15 cellular contexts compared by ENCODE assay signal in the genomic region with DNA sequence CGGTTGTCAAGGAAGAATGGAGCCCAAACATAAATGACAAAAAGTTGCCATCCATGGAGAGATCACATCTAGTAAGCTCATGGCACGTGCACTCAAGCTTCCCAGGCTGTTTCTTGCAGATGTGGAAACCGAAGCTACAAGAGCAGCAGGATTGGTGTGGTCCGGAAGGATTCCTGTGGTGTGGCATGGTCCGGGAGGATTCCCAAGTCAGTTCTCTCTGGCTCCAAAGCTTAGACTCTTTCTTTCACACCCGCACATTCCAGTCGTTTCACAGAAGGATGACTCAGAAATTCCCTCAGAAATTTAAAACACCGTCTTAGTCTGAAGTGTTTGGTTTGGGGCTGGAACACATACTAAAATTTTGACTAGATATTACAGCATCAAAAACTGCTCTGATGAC.
DNase-seq lines count a peak whose midpoint lies in the region; ATAC-seq, FAIRE-seq and TF ChIP-seq lines count a peak whose summit lies in the region.
"Had no signal": no experiment of that assay in that cellular context is flagged by ENCODE, and none has a peak within 500 bp of the region (broad histone marks: within the 10 kb centered on the region; RNA-seq: fewer than 3 reads in every experiment).

No MANE protein-coding gene starts in this region.

- H3K4me1 ChIP-seq in K562 (replicated peaks in 1 of 2; ENCODE audit: control insufficient read depth in 2 of 2, insufficient read depth in 2 of 2, low read length in 2 of 2) (peaks cover 8 to 40% of the 10 kb centered on the region in 2 experiments; a peak in 4 of 5 replicates), keratinocyte (ENCODE audit: control insufficient read depth, extremely low read depth, insufficient read depth, low read length) (peaks cover 42% of the 10 kb centered on the region), aorta (ENCODE audit: control insufficient read depth in 1 of 2, insufficient read depth in 2 of 2, low read length in 2 of 2) (peaks cover 0 to 2% of the 10 kb centered on the region in 2 donors), right atrium auricular region (no peaks in the 10 kb centered on the region)

- TF ChIP-seq EP300 in K562 (IDR thresholded peaks at IDR 0.05; ENCODE audit: low read length), result no peak

- peaks cover 9% of the 10 kb centered on the region for H3K27me3 Mint-ChIP-seq in activated T-helper 1 cell treated with anti-CD3 and anti-CD28 coated beads, Interleukin-12 subunit alpha, Interleukin-12 subunit beta, Interleukin-2, Interleukin-4 antibody, amounts not matched to agents 30 ng/mL and 10 ng/mL and 1 ng/mL, durations not matched to agents 14 hours and 24 hours and 36 hours (ENCODE audit: insufficient read depth)

- no peaks in the 10 kb centered on the region for H3K9me1 ChIP-seq in K562 (ENCODE audit: control insufficient read depth, insufficient read depth, low read length)
- H3K9me1 ChIP-seq in keratinocyte (ENCODE audit: control insufficient read depth, extremely low read depth, insufficient read depth, low read length), result no peaks in the 10 kb centered on the region

- H3K9ac ChIP-seq in K562 (ENCODE audit: insufficient read depth in 1 of 2, low read depth in 2 of 2, low read length in 2 of 2) (no peak overlapping the region; a peak in 1 of 4 replicates), keratinocyte (ENCODE audit: control insufficient read depth, extremely low read depth, insufficient read depth, low read length) (no peak overlapping the region)

- H3K4me3 ChIP-seq in K562 (no peak overlapping the region), keratinocyte (ENCODE audit: control insufficient read depth in 2 of 3, extremely low read depth in 1 of 3, insufficient read depth in 2 of 3, low read depth in 1 of 3, low read length in 3 of 3) (no peak overlapping the region), aorta (ENCODE audit: low read length in 2 of 2) (no peak overlapping the region), right atrium auricular region (no peak overlapping the region)
- H3K4me3 ChIP-seq: GM12878, transverse colon had no signal

- no peak for TF ChIP-seq RAD21 in K562 (CRISPR knock-in tag; conservative IDR thresholded peaks at IDR 0.05 in 1 of 2, IDR thresholded peaks at IDR 0.05 in 1 of 2)

- no peaks in the 10 kb centered on the region for H4K20me1 ChIP-seq in K562 (replicated peaks; ENCODE audit: control insufficient read depth, insufficient read depth, low read length)
- no peaks in the 10 kb centered on the region for H4K20me1 ChIP-seq in keratinocyte (ENCODE audit: control insufficient read depth, extremely low read depth, insufficient read depth, low read length)

- in situ Hi-C loops in K562 (cut with MboI), result no loop called here

- no peak for DNase-seq in left cardiac atrium
- DNase-seq in left ventricle myocardium superior, result no peak
- DNase-seq in K562 (ENCODE audit: extremely low read depth in 1 of 4, low spot score in 3 of 4), result peak in 1 of 4 experiments; percentile 26
- peak; percentile 95 for DNase-seq in keratinocyte (ENCODE audit: low read depth, low spot score)
- DNase-seq in aorta, result peak in 1 of 2 donors; percentile 57
- DNase-seq in activated T-helper 1 cell treated with anti-CD3 and anti-CD28 coated beads, Interleukin-12 subunit alpha, Interleukin-12 subunit beta, Interleukin-2, Interleukin-4 antibody, amounts not matched to agents 30 ng/mL and 10 ng/mL and 1 ng/mL, durations not matched to agents 14 hours and 24 hours and 36 hours (ENCODE audit: low spot score), result no peak
- no peak for DNase-seq in right atrium auricular region (ENCODE audit: low spot score)
- DNase-seq: activated T-cell treated with anti-CD3 and anti-CD28 coated beads, Interleukin-2, amount 50 U/mL, for 4 hours; stimulated activated CD4-positive, alpha-beta T cell treated with anti-CD3 and anti-CD28 coated beads, Interleukin-2, amount 100 ng/mL, for 24 hours; T-helper 17 cell; transverse colon had no signal

- no TSS peak for BruUV-seq in K562 (replicated peaks; lab: Mats Ljungman, UMichigan)

- 44% methylated on average over 8 of the region's 8 CpGs for WGBS in K562 (ENCODE audit: insufficient coverage, low coverage, missing lambda C conversion rate)
- 14 to 17% methylated on average over 8 of the region's 8 CpGs for whole genome bisulfite sequencing in aorta, 2 donors

- TF ChIP-seq CTCF in K562 (IDR thresholded peaks at IDR 0.05 in 2 of 3, conservative IDR thresholded peaks at IDR 0.05 in 1 of 3; ENCODE audit: insufficient read depth in 2 of 3, low read depth in 1 of 3, low read length in 3 of 3) (no peak), keratinocyte (optimal IDR thresholded peaks at IDR 0.05 in 1 of 3, IDR thresholded peaks at IDR 0.05 in 1 of 3, conservative IDR thresholded peaks at IDR 0.05 in 1 of 3; ENCODE audit: extremely low read depth in 1 of 3, insufficient read depth in 2 of 3, low read length in 3 of 3) (no peak), right atrium auricular region (IDR thresholded peaks at IDR 0.05) (no peak)

- no peaks in the 10 kb centered on the region for H3K9me3 Mint-ChIP-seq in activated T-helper 1 cell treated with anti-CD3 and anti-CD28 coated beads, Interleukin-12 subunit alpha, Interleukin-12 subunit beta, Interleukin-2, Interleukin-4 antibody, amounts not matched to agents 30 ng/mL and 10 ng/mL and 1 ng/mL, durations not matched to agents 14 hours and 24 hours and 36 hours
- H3K9me3 Mint-ChIP-seq: activated T-cell treated with anti-CD3 and anti-CD28 coated beads, Interleukin-2, amount 50 U/mL, for 4 hours; memory B cell had no signal

- CTCF ChIA-PET in K562 (lab: Yijun Ruan, JAX; ENCODE audit: low intra/inter-chr PET ratio), result no interaction called here

- no peaks in the 10 kb centered on the region for H3K4me1 Mint-ChIP-seq in activated T-helper 1 cell treated with anti-CD3 and anti-CD28 coated beads, Interleukin-12 subunit alpha, Interleukin-12 subunit beta, Interleukin-2, Interleukin-4 antibody, amounts not matched to agents 30 ng/mL and 10 ng/mL and 1 ng/mL, durations not matched to agents 14 hours and 24 hours and 36 hours (ENCODE audit: low read depth)
- H3K4me1 Mint-ChIP-seq: T-helper 17 cell had no signal

- intact Hi-C loops in left cardiac atrium (cut with DNase I), result no loop called here
- intact Hi-C loops in left ventricle myocardium superior (cut with micrococcal nuclease), result no loop called here
- intact Hi-C loops in K562 (cut with micrococcal nuclease), result no loop called here
- intact Hi-C loops in aorta (cut with DNase I), result loop anchor here (10.0 kb wide), 1 partner anchor 62 kb away; no protein-coding TSS in a partner anchor
- intact Hi-C loops in activated T-helper 1 cell treated with anti-CD3 and anti-CD28 coated beads, Interleukin-12 subunit alpha, Interleukin-12 subunit beta, Interleukin-2, Interleukin-4 antibody, amounts not matched to agents 30 ng/mL and 10 ng/mL and 1 ng/mL, durations not matched to agents 14 hours and 24 hours and 36 hours (cut with micrococcal nuclease), result no loop called here

- no peak overlapping the region for H3K4me3 Mint-ChIP-seq in activated T-helper 1 cell treated with anti-CD3 and anti-CD28 coated beads, Interleukin-12 subunit alpha, Interleukin-12 subunit beta, Interleukin-2, Interleukin-4 antibody, amounts not matched to agents 30 ng/mL and 10 ng/mL and 1 ng/mL, durations not matched to agents 14 hours and 24 hours and 36 hours
- H3K4me3 Mint-ChIP-seq: activated T-cell treated with anti-CD3 and anti-CD28 coated beads, Interleukin-2, amount 50 U/mL, for 4 hours; memory B cell; T-helper 17 cell had no signal

- dilution Hi-C loops in keratinocyte (cut with MboI; ENCODE audit: extremely low pct_ligation_motif_present, low sequenced_read_pairs), result no loop called here

- H3K27ac Mint-ChIP-seq in activated T-helper 1 cell treated with anti-CD3 and anti-CD28 coated beads, Interleukin-12 subunit alpha, Interleukin-12 subunit beta, Interleukin-2, Interleukin-4 antibody, amounts not matched to agents 30 ng/mL and 10 ng/mL and 1 ng/mL, durations not matched to agents 14 hours and 24 hours and 36 hours, result no peak overlapping the region
- H3K27ac Mint-ChIP-seq: memory B cell, T-helper 17 cell had no signal

- H3K9me3 ChIP-seq in K562 (replicated peaks; ENCODE audit: control insufficient read depth, insufficient read depth, low read depth, low read length), result no peaks in the 10 kb centered on the region
- H3K9me3 ChIP-seq in keratinocyte (ENCODE audit: control insufficient read depth, low read depth, low read length), result no peaks in the 10 kb centered on the region
- no peaks in the 10 kb centered on the region for H3K9me3 ChIP-seq in aorta (ENCODE audit: control insufficient read depth, low read length)
- H3K9me3 ChIP-seq in right atrium auricular region, result no peaks in the 10 kb centered on the region
- H3K9me3 ChIP-seq: transverse colon had no signal

- H3K36me3 ChIP-seq in K562 (ENCODE audit: control insufficient read depth, insufficient read depth, low read length) (no peaks in the 10 kb centered on the region), keratinocyte (ENCODE audit: control insufficient read depth in 2 of 2, extremely low read depth in 1 of 2, insufficient read depth in 2 of 2, low read length in 2 of 2) (no peaks in the 10 kb centered on the region), aorta (ENCODE audit: control insufficient read depth in 1 of 2, insufficient read depth in 2 of 2, low read length in 1 of 2) (no peaks in the 10 kb centered on the region), right atrium auricular region (no peaks in the 10 kb centered on the region)
- H3K36me3 ChIP-seq: transverse colon had no signal

- no peak for TF ChIP-seq POLR2A in K562 (conservative IDR thresholded peaks at IDR 0.05)

- H3K79me2 ChIP-seq in K562 (ENCODE audit: control insufficient read depth, insufficient read depth, low read length) (no peaks in the 10 kb centered on the region), keratinocyte (ENCODE audit: control insufficient read depth, insufficient read depth, low read length) (no peaks in the 10 kb centered on the region)

- POLR2A ChIA-PET in K562 (lab: Yijun Ruan, JAX), result interaction anchor here (2.4 kb wide), 1 partner anchor 13 kb away, joined by 8 read pairs; no protein-coding TSS in a partner anchor

- no peaks in the 10 kb centered on the region for H3K27me3 ChIP-seq in K562 (ENCODE audit: control insufficient read depth in 2 of 2, insufficient read depth in 2 of 2, low read length in 2 of 2)
- H3K27me3 ChIP-seq in keratinocyte (ENCODE audit: control insufficient read depth, extremely low read depth, insufficient read depth, low read length), result no peaks in the 10 kb centered on the region
- H3K27me3 ChIP-seq in aorta (ENCODE audit: control insufficient read depth in 1 of 2, insufficient read depth in 2 of 2, low read length in 1 of 2), result no peaks in the 10 kb centered on the region
- no peaks in the 10 kb centered on the region for H3K27me3 ChIP-seq in right atrium auricular region
- H3K27me3 ChIP-seq: transverse colon had no signal

- no peak overlapping the region for H3K27ac ChIP-seq in K562 (ENCODE audit: extremely low read depth, low read depth, low read length)
- peak overlapping the region; percentile 6 for H3K27ac ChIP-seq in keratinocyte (ENCODE audit: control insufficient read depth, insufficient read depth, low read length)
- H3K27ac ChIP-seq in aorta (ENCODE audit: low read depth in 1 of 2, low read length in 2 of 2), result no peak overlapping the region
- H3K27ac ChIP-seq in right atrium auricular region, result no peak overlapping the region
- H3K27ac ChIP-seq: 22Rv1, transverse colon had no signal

- no peaks in the 10 kb centered on the region for H3K36me3 Mint-ChIP-seq in activated T-helper 1 cell treated with anti-CD3 and anti-CD28 coated beads, Interleukin-12 subunit alpha, Interleukin-12 subunit beta, Interleukin-2, Interleukin-4 antibody, amounts not matched to agents 30 ng/mL and 10 ng/mL and 1 ng/mL, durations not matched to agents 14 hours and 24 hours and 36 hours (ENCODE audit: low read depth)
- H3K36me3 Mint-ChIP-seq: memory B cell had no signal

- FAIRE-seq in K562 (lab: Jason Lieb, UNC) (no peak), keratinocyte (lab: Jason Lieb, UNC) (peak; percentile 98)
- FAIRE-seq: GM12878 had no signal

- ATAC-seq in left cardiac atrium (peak; percentile 44 to 96), left ventricle myocardium superior (no peak), K562 (no peak), aorta (ENCODE audit: low FRiP score) (peak; percentile 22), HG02981 (IDR thresholded peaks at IDR 0.05; ENCODE audit: unreplicated experiment) (no peak)
- ATAC-seq: activated T-cell treated with anti-CD3 and anti-CD28 coated beads, Interleukin-2, amount 50 U/mL, for 4 hours; GM12878; T-helper 17 cell had no signal

- H2AFZ ChIP-seq in K562 (ENCODE audit: low read depth, low read length) (peak overlapping the region; percentile 76), keratinocyte (ENCODE audit: control insufficient read depth, low read length) (no peak overlapping the region)

- no peak overlapping the region for H3K4me2 ChIP-seq in K562 (ENCODE audit: insufficient read depth, low read length)
- H3K4me2 ChIP-seq in keratinocyte (ENCODE audit: control insufficient read depth, extremely low read depth, insufficient read depth, low read depth, low read length), result peak overlapping the region; percentile 59

Comparison
In these comparisons a context has a peak if more than half of its experiments do, and no peak if none do; other contexts are left out.
1. ATAC-seq: peak in left cardiac atrium (2 of 2) and aorta (single experiment); none in left ventricle myocardium superior (single experiment), K562 (single experiment) and HG02981 (single experiment).
2. intact Hi-C loops: an anchor here in aorta (10.0 kb wide); none called in left cardiac atrium, left ventricle myocardium superior, K562 and activated T-helper 1 cell treated with anti-CD3 and anti-CD28 coated beads, Interleukin-12 subunit alpha, Interleukin-12 subunit beta, Interleukin-2, Interleukin-4 antibody, amounts not matched to agents 30 ng/mL and 10 ng/mL and 1 ng/mL, durations not matched to agents 14 hours and 24 hours and 36 hours.